15 cellular contexts compared by ENCODE assay signal in genomic region chr7:4239991-4240812, GRCh38.
DNase-seq lines count a peak whose midpoint lies in the region; ATAC-seq and TF ChIP-seq lines count a peak whose summit lies in the region.
"Had no signal": no experiment of that assay in that cellular context is flagged by ENCODE, and none has a peak within 500 bp of the region (broad histone marks: within the 10 kb centered on the region; RNA-seq: fewer than 3 reads in every experiment).

No MANE protein-coding gene starts in this region.

- H3K27me3 Mint-ChIP-seq in glutamatergic neuron (ENCODE audit: unreplicated experiment) (peaks cover 18% of the 10 kb centered on the region), progenitor cell of endocrine pancreas (no peaks in the 10 kb centered on the region)

- DNase-seq in NCI-H82 (lab: John Stamatoyannopoulos, UW) (peak; percentile 22), NCI-H82 treated with DMSO at 0.1 percent for 48 hours (lab: John Stamatoyannopoulos, UW; ENCODE audit: unreplicated experiment) (no peak), glutamatergic neuron (no peak), progenitor cell of endocrine pancreas (ENCODE audit: low spot score, unreplicated experiment) (no peak), activated T-cell treated with anti-CD3 and anti-CD28 coated beads for 4 hours (no peak)
- DNase-seq: KG1, NCI-H1092, NCI-H345, NCI-H526 treated with DMSO at 0.1 percent for 48 hours had no signal

- H3K9ac ChIP-seq in HUES48 (ENCODE audit: low read depth, low read length): no peak overlapping the region
- H3K9ac ChIP-seq: BLaER1 treated with 17β-estradiol and CSF1 and Interleukin-3, amounts not matched to agents 10 nM and 100 nM had no signal

- no peaks in the 10 kb centered on the region for H3K27me3 ChIP-seq in HUES48 (ENCODE audit: control insufficient read depth, insufficient read depth, low read length)
- H3K27me3 ChIP-seq: BLaER1 treated with 17β-estradiol and CSF1 and Interleukin-3, amounts not matched to agents 10 nM and 100 nM had no signal

- TF ChIP-seq CTCF in glutamatergic neuron (IDR thresholded peaks at IDR 0.05; ENCODE audit: partially characterized antibody, unreplicated experiment) (no peak), progenitor cell of endocrine pancreas (IDR thresholded peaks at IDR 0.05; ENCODE audit: unreplicated experiment) (no peak)

- H3K36me3 Mint-ChIP-seq in glutamatergic neuron (ENCODE audit: unreplicated experiment) (peaks cover 26% of the 10 kb centered on the region), progenitor cell of endocrine pancreas (ENCODE audit: insufficient read depth) (peaks cover 18% of the 10 kb centered on the region)

- H3K36me3 ChIP-seq in HUES48 (ENCODE audit: control insufficient read depth, insufficient read depth, low read length): no peaks in the 10 kb centered on the region
- H3K36me3 ChIP-seq: BLaER1 treated with 17β-estradiol and CSF1 and Interleukin-3, amounts not matched to agents 10 nM and 100 nM had no signal

- H3K4me1 Mint-ChIP-seq in glutamatergic neuron (ENCODE audit: low read depth, unreplicated experiment): peaks cover 9% of the 10 kb centered on the region
- H3K4me1 Mint-ChIP-seq in progenitor cell of endocrine pancreas (ENCODE audit: low read depth): peaks cover 7% of the 10 kb centered on the region

- peaks cover 13% of the 10 kb centered on the region for H3K4me1 ChIP-seq in HUES48 (ENCODE audit: control insufficient read depth, insufficient read depth, low read length)

- H3K4me3 ChIP-seq in HUES48 (ENCODE audit: low read depth, low read length): 0 out of 2 replicates have a peak overlapping the region, but pooled peaks have one; percentile 3
- H3K4me3 ChIP-seq: BLaER1 treated with 17β-estradiol and CSF1 and Interleukin-3, amounts not matched to agents 10 nM and 100 nM had no signal

- ATAC-seq in HG02678 (IDR thresholded peaks at IDR 0.05; ENCODE audit: unreplicated experiment) (no peak), GM21825 (IDR thresholded peaks at IDR 0.05; ENCODE audit: unreplicated experiment) (no peak)

- no peak overlapping the region for H3K27ac ChIP-seq in HUES48 (ENCODE audit: low read depth, low read length)
- H3K27ac ChIP-seq: 22Rv1; BLaER1 treated with 17β-estradiol and CSF1 and Interleukin-3, amounts not matched to agents 10 nM and 100 nM; HL-60 had no signal

- peaks cover 18% of the 10 kb centered on the region for H3K9me3 Mint-ChIP-seq in glutamatergic neuron (ENCODE audit: unreplicated experiment)
- H3K9me3 Mint-ChIP-seq in progenitor cell of endocrine pancreas (ENCODE audit: low read depth): no peaks in the 10 kb centered on the region

- no peaks in the 10 kb centered on the region for H3K9me3 ChIP-seq in HUES48 (ENCODE audit: control insufficient read depth, insufficient read depth, low read length)

- H3K27ac Mint-ChIP-seq in glutamatergic neuron (ENCODE audit: unreplicated experiment): peak overlapping the region; percentile 79
- H3K27ac Mint-ChIP-seq in progenitor cell of endocrine pancreas: peak overlapping the region; percentile 17

- peak overlapping the region; percentile 47 for H3K4me3 Mint-ChIP-seq in glutamatergic neuron (ENCODE audit: unreplicated experiment)
- no peak overlapping the region for H3K4me3 Mint-ChIP-seq in progenitor cell of endocrine pancreas (ENCODE audit: low read depth)
